In the genomic region with DNA sequence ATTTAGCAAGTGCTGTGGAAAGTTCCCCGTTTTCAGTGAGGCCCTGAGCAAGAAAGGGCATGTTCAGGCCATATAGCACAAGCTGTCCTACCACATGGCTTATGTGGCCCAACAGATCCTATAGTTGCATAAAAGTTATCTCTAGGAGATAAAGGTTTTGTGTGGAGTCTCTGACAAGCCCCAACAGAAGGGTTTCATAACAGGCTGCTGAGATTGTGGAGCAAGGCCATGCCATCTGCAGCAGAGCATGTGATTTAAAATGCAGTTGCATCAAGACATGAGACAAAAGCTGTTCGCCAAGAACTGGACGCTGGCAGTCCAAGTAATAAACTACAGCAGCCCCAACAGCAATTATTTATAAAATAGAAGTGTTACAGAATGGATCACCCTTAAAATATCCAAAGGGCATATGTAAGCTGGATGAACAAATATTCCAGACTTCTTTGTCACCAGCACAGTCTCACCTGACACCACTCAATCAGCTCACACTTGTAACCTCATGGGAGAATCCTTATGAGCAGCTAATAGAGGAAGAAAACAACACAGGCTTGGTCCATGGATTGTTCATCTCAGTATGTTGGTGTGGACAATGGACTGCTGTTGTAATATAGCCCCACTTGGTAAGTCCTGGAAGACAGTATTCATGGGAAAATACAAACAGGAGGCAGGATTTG, we compare ENCODE assay signal across 33 cellular contexts. TPM values are rescaled to one million over a fixed set of nuclear protein-coding genes. Genes with fewer than 3 reads are reported as not detected.
DNase-seq lines count a peak whose midpoint lies in the region; ATAC-seq, FAIRE-seq and TF ChIP-seq lines count a peak whose summit lies in the region.
"Had no signal": no experiment of that assay in that cellular context is flagged by ENCODE, and none has a peak within 500 bp of the region (broad histone marks: within the 10 kb centered on the region; RNA-seq: fewer than 3 reads in every experiment).

No MANE protein-coding gene starts in this region.

- peak overlapping the region; percentile 68; the same call in 1 of the 2 replicates for H3K23ac ChIP-seq in IMR-90 (ENCODE audit: low read depth, low read length)

- H3K79me2 ChIP-seq in keratinocyte (ENCODE audit: control insufficient read depth, insufficient read depth, low read length) = no peaks in the 10 kb centered on the region

- dilution Hi-C loops in IMR-90 (cut with HindIII; ENCODE audit: low sequenced_read_pairs, unreplicated experiment) = no loop called here
- dilution Hi-C loops in keratinocyte (cut with MboI; ENCODE audit: extremely low pct_ligation_motif_present, low sequenced_read_pairs) = no loop called here

- no peak for TF ChIP-seq CTCF in IMR-90 (conservative IDR thresholded peaks at IDR 0.05; ENCODE audit: low read depth, low read length)
- TF ChIP-seq CTCF in foreskin fibroblast (IDR thresholded peaks at IDR 0.05; ENCODE audit: low read depth, low read length) = no peak
- no peak for TF ChIP-seq CTCF in keratinocyte (optimal IDR thresholded peaks at IDR 0.05 in 1 of 3, IDR thresholded peaks at IDR 0.05 in 1 of 3, conservative IDR thresholded peaks at IDR 0.05 in 1 of 3; ENCODE audit: extremely low read depth in 1 of 3, insufficient read depth in 2 of 3, low read length in 3 of 3)
- no peak for TF ChIP-seq CTCF in ovary (IDR thresholded peaks at IDR 0.05)
- TF ChIP-seq CTCF in kidney (IDR thresholded peaks at IDR 0.05; ENCODE audit: borderline replicate concordance, extremely low read depth, insufficient read depth) = no peak

- POLR2A ChIA-PET in IMR-90 (lab: Charles Lee; ENCODE audit: unreplicated experiment) = no interaction called here

- no TSS peak for BruUV-seq in IMR-90 (replicated peaks; lab: Mats Ljungman, UMichigan)

- peak overlapping the region; percentile 95 for H2BK20ac ChIP-seq in IMR-90 (ENCODE audit: low read depth, low read length)

- H2BK5ac ChIP-seq in IMR-90 (ENCODE audit: low read depth, low read length, poor library complexity, severe bottlenecking) = peak overlapping the region; percentile 22

- peak overlapping the region; percentile 97 for H2BK120ac ChIP-seq in IMR-90 (ENCODE audit: low read depth, low read length)

- intact Hi-C loops in IMR-90 (cut with micrococcal nuclease) = no loop called here
- intact Hi-C loops in ovary (cut with DNase I) = no loop called here
- intact Hi-C loops in kidney (cut with DNase I) = no loop called here

- TF ChIP-seq POLR2A in IMR-90 (IDR thresholded peaks at IDR 0.05; ENCODE audit: low read depth, low read length) (no peak), ovary (IDR thresholded peaks at IDR 0.05) (no peak)

- H4K20me1 ChIP-seq in IMR-90 (ENCODE audit: insufficient read depth, low read length) (no peaks in the 10 kb centered on the region), keratinocyte (ENCODE audit: control insufficient read depth, extremely low read depth, insufficient read depth, low read length) (no peaks in the 10 kb centered on the region)

- no peak overlapping the region for H3K4me3 ChIP-seq in IMR-90 (ENCODE audit: insufficient read depth, low read depth, low read length)
- no peak overlapping the region for H3K4me3 ChIP-seq in foreskin fibroblast (ENCODE audit: low read depth in 1 of 2, low read length in 2 of 2)
- H3K4me3 ChIP-seq in keratinocyte (ENCODE audit: control insufficient read depth in 2 of 3, extremely low read depth in 1 of 3, insufficient read depth in 2 of 3, low read depth in 1 of 3, low read length in 3 of 3) = no peak overlapping the region
- no peak overlapping the region for H3K4me3 ChIP-seq in ovary
- no peak overlapping the region for H3K4me3 ChIP-seq in kidney (ENCODE audit: low read length in 2 of 2)
- H3K4me3 ChIP-seq: pancreas, Peyer's patch, SJCRH30, spleen, thoracic aorta, uterus had no signal

- peaks cover 10% of the 10 kb centered on the region; the same call in 1 of the 2 replicates for H3K4me1 ChIP-seq in IMR-90 (ENCODE audit: control insufficient read depth, insufficient read depth, low read length)
- H3K4me1 ChIP-seq in keratinocyte (ENCODE audit: control insufficient read depth, extremely low read depth, insufficient read depth, low read length) = peaks cover 48% of the 10 kb centered on the region
- H3K4me1 ChIP-seq in ovary (ENCODE audit: insufficient read depth) = no peaks in the 10 kb centered on the region
- H3K4me1 ChIP-seq in kidney (ENCODE audit: control insufficient read depth in 1 of 2, insufficient read depth in 1 of 2, low read depth in 1 of 2, low read length in 2 of 2) = no peaks in the 10 kb centered on the region
- H3K4me1 ChIP-seq: Peyer's patch, SJCRH30, spleen, uterus had no signal

- H3K4ac ChIP-seq in IMR-90 (ENCODE audit: low read depth, low read length) = peak overlapping the region; percentile 89

- no peak for TF ChIP-seq RAD21 in IMR-90 (IDR thresholded peaks at IDR 0.05; ENCODE audit: low read length)

- H2AK5ac ChIP-seq in IMR-90 (ENCODE audit: low read depth, low read length) = peak overlapping the region; percentile 44; the same call in 1 of the 2 replicates

- no peak overlapping the region for H2AK9ac ChIP-seq in IMR-90 (replicated peaks; ENCODE audit: low read depth, low read length, poor library complexity)

- H3K9me1 ChIP-seq in IMR-90 (ENCODE audit: insufficient read depth, low read length) (peaks cover 3% of the 10 kb centered on the region), keratinocyte (ENCODE audit: control insufficient read depth, extremely low read depth, insufficient read depth, low read length) (no peaks in the 10 kb centered on the region)

- no peak for DNase-seq in IMR-90
- peak; percentile 91 for DNase-seq in amniotic epithelial cell (ENCODE audit: low read depth)
- peak; percentile 28 to 30 for DNase-seq in foreskin fibroblast
- no peak for DNase-seq in keratinocyte (ENCODE audit: low read depth, low spot score)
- DNase-seq in KG1 (lab: John Stamatoyannopoulos, UW) = no peak
- no peak for DNase-seq in ovary
- DNase-seq in DMS53 (lab: John Stamatoyannopoulos, UW) = no peak
- DNase-seq in kidney = no peak
- DNase-seq: activated B cell treated with CpG ODN at 0.5 μM for 24 hours; activated CD4-positive, alpha-beta T cell treated with anti-CD3 and anti-CD28 coated beads, Interleukin-2, amount 10 ng/mL, durations not matched to agents 7 days and 5 days; activated CD8-positive, alpha-beta memory T cell treated with anti-CD3 and anti-CD28 coated beads, Interleukin-2, amount 10 ng/mL, durations not matched to agents 7 days and 5 days; activated naive CD4-positive, alpha-beta T cell; activated T-cell treated with anti-CD3 and anti-CD28 coated beads, Interleukin-2, amount 50 U/mL, for 72 hours; CD4-positive, alpha-beta T cell; cerebellar nuclear complex; dermis blood vessel endothelial cell; endodermal cell; NCI-H1436 treated with DMSO at 0.1 percent for 48 hours; NCI-H2081 treated with DMSO at 0.1 percent for 48 hours; NCI-H345; NCI-H69; pancreas; Peyer's patch; SJCRH30; spleen; stimulated activated CD4-positive, alpha-beta T cell treated with anti-CD3 and anti-CD28 coated beads, Interleukin-2, amount 100 ng/mL, for 24 hours; stimulated activated naive CD8-positive, alpha-beta T cell treated with anti-CD3 and anti-CD28 coated beads, Interleukin-15, Interleukin-2, amounts not matched to agents 100 U/mL and 50 U/mL, for 24 hours; T-cell; uterus had no signal

- no CpG with 5 or more reads among the region's 3 CpGs for WGBS in IMR-90 (ENCODE audit: extremely low coverage in 2 of 2, insufficient read length in 1 of 2), 2 experiments
- 68 to 74% (median 70%) methylated on average over 3 of the region's 3 CpGs for WGBS in ovary, 3 donors

- 0 out of 2 replicates have a peak overlapping the region, but pooled peaks have one; percentile 12 for H3K27ac ChIP-seq in IMR-90 (ENCODE audit: insufficient read depth, low read length)
- peak overlapping the region; percentile 73 for H3K27ac ChIP-seq in keratinocyte (ENCODE audit: control insufficient read depth, insufficient read depth, low read length)
- no peak overlapping the region for H3K27ac ChIP-seq in ovary
- no peak overlapping the region for H3K27ac ChIP-seq in kidney (ENCODE audit: low read depth in 2 of 2, low read length in 2 of 2)
- H3K27ac ChIP-seq: pancreas, Peyer's patch, SJCRH30, spleen, thoracic aorta, uterus had no signal

- peak overlapping the region; percentile 28 for H4K91ac ChIP-seq in IMR-90 (ENCODE audit: insufficient read depth, low read depth, low read length)

- H3K56ac ChIP-seq in IMR-90 (ENCODE audit: extremely low read depth, insufficient read depth, low read length) = no peak overlapping the region

- H3K36me3 ChIP-seq in IMR-90 (ENCODE audit: control insufficient read depth, insufficient read depth, low read length) (no peaks in the 10 kb centered on the region), keratinocyte (ENCODE audit: control insufficient read depth in 2 of 2, extremely low read depth in 1 of 2, insufficient read depth in 2 of 2, low read length in 2 of 2) (no peaks in the 10 kb centered on the region), ovary (no peaks in the 10 kb centered on the region), kidney (ENCODE audit: control insufficient read depth in 1 of 2, insufficient read depth in 2 of 2, low read length in 2 of 2) (no peaks in the 10 kb centered on the region)
- H3K36me3 ChIP-seq: pancreas, Peyer's patch, SJCRH30, spleen, thoracic aorta, uterus had no signal

- H2BK15ac ChIP-seq in IMR-90 (ENCODE audit: low read depth, low read length) = peak overlapping the region; percentile 63; the same call in 2 of the 3 replicates

- no peak for TF ChIP-seq EP300 in ovary (IDR thresholded peaks at IDR 0.05)

- peaks cover 3% of the 10 kb centered on the region; the same call in 1 of the 2 replicates for H3K9me3 ChIP-seq in IMR-90 (ENCODE audit: control insufficient read depth, insufficient read depth, low read length)
- no peaks in the 10 kb centered on the region for H3K9me3 ChIP-seq in keratinocyte (ENCODE audit: control insufficient read depth, low read depth, low read length)
- no peaks in the 10 kb centered on the region for H3K9me3 ChIP-seq in ovary
- H3K9me3 ChIP-seq in kidney (ENCODE audit: control insufficient read depth in 1 of 2, low read length in 2 of 2) = no peaks in the 10 kb centered on the region
- H3K9me3 ChIP-seq: pancreas, Peyer's patch, SJCRH30, spleen, thoracic aorta, uterus had no signal

- H3K18ac ChIP-seq in IMR-90 (ENCODE audit: low read depth, low read length) = peak overlapping the region; percentile 83; the same call in 1 of the 2 replicates

- CTCF ChIA-PET in IMR-90 (lab: Yijun Ruan, JAX) = interaction anchor here (1.8 kb wide), 1 partner anchor 14 kb away, joined by 7 read pairs; a partner anchor contains a TSS

- H4K5ac ChIP-seq in IMR-90 (ENCODE audit: low read depth, low read length) = peak overlapping the region; percentile 40; the same call in 1 of the 2 replicates

- in situ Hi-C loops in IMR-90 (cut with MboI; ENCODE audit: low sequenced_read_pairs) = no loop called here

- H3K4me2 ChIP-seq in IMR-90 (ENCODE audit: low read depth, low read length) = no peak overlapping the region
- peak overlapping the region; percentile 52 for H3K4me2 ChIP-seq in keratinocyte (ENCODE audit: control insufficient read depth, extremely low read depth, insufficient read depth, low read depth, low read length)

- peak; percentile 21 for ATAC-seq in IMR-90 (ENCODE audit: low read depth)
- ATAC-seq: activated CD8-positive, alpha-beta memory T cell treated with anti-CD3 and anti-CD28 coated beads, Interleukin-2, amount 10 ng/mL, durations not matched to agents 7 days and 5 days; activated T-cell treated with anti-CD3 and anti-CD28 coated beads, Interleukin-2, amount 50 U/mL, for 72 hours; HCT116; pancreas; stimulated activated naive CD8-positive, alpha-beta T cell treated with anti-CD3 and anti-CD28 coated beads, Interleukin-15, Interleukin-2, amounts not matched to agents 100 U/mL and 50 U/mL, for 24 hours; T-cell had no signal

- peak overlapping the region; percentile 51 for H3K14ac ChIP-seq in IMR-90 (replicated peaks; ENCODE audit: low read depth, low read length)

- no peaks in the 10 kb centered on the region for H3K27me3 ChIP-seq in IMR-90 (ENCODE audit: control insufficient read depth, insufficient read depth, low read length)
- no peaks in the 10 kb centered on the region for H3K27me3 ChIP-seq in keratinocyte (ENCODE audit: control insufficient read depth, extremely low read depth, insufficient read depth, low read length)
- H3K27me3 ChIP-seq in ovary = no peaks in the 10 kb centered on the region
- H3K27me3 ChIP-seq: pancreas, Peyer's patch, SJCRH30, spleen, uterus had no signal

- H2AFZ ChIP-seq in IMR-90 (replicated peaks; ENCODE audit: low read length, poor library complexity) = no peak overlapping the region
- H2AFZ ChIP-seq in keratinocyte (ENCODE audit: control insufficient read depth, low read length) = peak overlapping the region; percentile 63

- FAIRE-seq in keratinocyte (lab: Jason Lieb, UNC) (peak; percentile 77), kidney (lab: Jason Lieb, UNC) (no peak)
- FAIRE-seq: pancreas had no signal

- no peaks in the 10 kb centered on the region for H3K79me1 ChIP-seq in IMR-90 (ENCODE audit: low read depth in 1 of 2, low read length in 2 of 2)

- H3K9ac ChIP-seq in IMR-90 (ENCODE audit: low read depth, low read length) (no peak overlapping the region), keratinocyte (ENCODE audit: control insufficient read depth, extremely low read depth, insufficient read depth, low read length) (no peak overlapping the region), kidney (ENCODE audit: low read length in 2 of 2) (no peak overlapping the region)

- H4K8ac ChIP-seq in IMR-90 (ENCODE audit: low read depth in 2 of 2, low read length in 2 of 2) = peak overlapping the region; percentile 35 to 41; a peak in 3 of 4 replicates

RNA-seq across cellular contexts. Expression of a gene that starts 14.4 kb away (rescaled TPM):
- total RNA-seq in IMR-90 (2012; rRNA removed) (4.7 and 7.2 TPM in 2 replicates), ovary (100 to 1,000 TPM in 1 of 7 donors, 10 to 100 TPM in 4, 1 to 10 TPM in 2; 1.8 to 258 (median 13.2) TPM), kidney (86.0 TPM)
- polyA plus RNA-seq in IMR-90 (2012; rRNA removed) (6.3 and 7.3 TPM in 2 replicates), keratinocyte (126 to 406 TPM (median 218 TPM) in 3 replicates), ovary (10 to 100 TPM in 1 of 2 donors, 1 to 10 TPM in 1; 9.9 to 21.5 TPM), kidney (ENCODE audit: insufficient read depth, low read depth, low replicate concordance) (6.2 TPM)
- 3.2 and 5.2 TPM in 2 replicates for polyA plus RNA-seq in IMR-90 (2012; cell fraction: cytosol; rRNA removed)
- polyA plus RNA-seq in IMR-90 (2012; cell fraction: nucleus; rRNA removed; ENCODE audit: low replicate concordance) = 2.0 and 8.6 TPM in 2 replicates
- polyA plus RNA-seq in keratinocyte (2011; ENCODE audit: low read depth) = 145 TPM
- polyA plus RNA-seq in keratinocyte (2011; cell fraction: cytosol; rRNA removed) = 142 and 283 TPM in 2 replicates
- polyA plus RNA-seq in keratinocyte (2011; cell fraction: nucleus; rRNA removed) = 856 and 1,206 TPM in 2 replicates
- 97.6 and 476 TPM in 2 replicates for polyA plus RNA-seq in keratinocyte (2012; ENCODE audit: low replicate concordance)
- polyA minus RNA-seq in keratinocyte = 95.8 to 637 TPM (median 395 TPM) in 3 replicates
- polyA minus RNA-seq in keratinocyte (2011; cell fraction: cytosol; rRNA and poly(A)+ RNA removed) = 140 TPM
- polyA minus RNA-seq in keratinocyte (2011; cell fraction: nucleus; rRNA and poly(A)+ RNA removed) = 726 and 1,190 TPM in 2 replicates
- total RNA-seq: activated B cell treated with CpG ODN at 0.5 μM for 24 hours; activated CD4-positive, alpha-beta T cell treated with anti-CD3 and anti-CD28 coated beads, Interleukin-2, amount 10 ng/mL, durations not matched to agents 7 days and 5 days; activated CD8-positive, alpha-beta memory T cell treated with anti-CD3 and anti-CD28 coated beads, Interleukin-2, amount 10 ng/mL, durations not matched to agents 7 days and 5 days had no signal
- polyA plus RNA-seq: IgD-negative memory B cell had no signal

RNA-seq across cellular contexts. Expression of a gene that starts 51.3 kb away (rescaled TPM):
- under 0.01 TPM in 2 replicates for total RNA-seq in IMR-90 (2012; rRNA removed)
- polyA plus RNA-seq in IMR-90 (2012; rRNA removed) = 0.09 and 0.22 TPM in 2 replicates
- polyA plus RNA-seq in IMR-90 (2012; cell fraction: cytosol; rRNA removed) = 0.13 TPM in 1 of 2 replicates, not detected in the other
- polyA plus RNA-seq in IMR-90 (2012; cell fraction: nucleus; rRNA removed; ENCODE audit: low replicate concordance) = 0.02 and 0.07 TPM in 2 replicates
- 0.52 to 2.6 TPM (median 0.88 TPM) in 3 replicates for polyA plus RNA-seq in keratinocyte
- polyA plus RNA-seq in keratinocyte (2011; ENCODE audit: low read depth) = 4.1 TPM
- polyA plus RNA-seq in keratinocyte (2011; cell fraction: cytosol; rRNA removed) = 1.7 and 2.1 TPM in 2 replicates
- polyA plus RNA-seq in keratinocyte (2011; cell fraction: nucleus; rRNA removed) = 1.8 and 2.2 TPM in 2 replicates
- 0.40 and 6.2 TPM in 2 replicates for polyA plus RNA-seq in keratinocyte (2012; ENCODE audit: low replicate concordance)
- polyA minus RNA-seq in keratinocyte = 1.2 to 6.1 TPM (median 3.2 TPM) in 3 replicates
- not detected for polyA minus RNA-seq in keratinocyte (2011; cell fraction: cytosol; rRNA and poly(A)+ RNA removed)
- 2.9 and 3.3 TPM in 2 replicates for polyA minus RNA-seq in keratinocyte (2011; cell fraction: nucleus; rRNA and poly(A)+ RNA removed)
- 1 to 10 TPM in 1 of 7 donors, under 1 TPM in 4, not detected in 2; 0.12 to 5.2 (median 0.28) TPM for total RNA-seq in ovary
- polyA plus RNA-seq in ovary = under 1 TPM; 0.06 to 0.08 TPM
- 27.3 TPM for total RNA-seq in kidney
- 28.4 TPM for polyA plus RNA-seq in kidney (ENCODE audit: insufficient read depth, low read depth, low replicate concordance)
- total RNA-seq: activated B cell treated with CpG ODN at 0.5 μM for 24 hours; activated CD4-positive, alpha-beta T cell treated with anti-CD3 and anti-CD28 coated beads, Interleukin-2, amount 10 ng/mL, durations not matched to agents 7 days and 5 days; activated CD8-positive, alpha-beta memory T cell treated with anti-CD3 and anti-CD28 coated beads, Interleukin-2, amount 10 ng/mL, durations not matched to agents 7 days and 5 days; CD4-positive, alpha-beta T cell; Peyer's patch; SJCRH30; spleen; T-cell; thoracic aorta had no signal
- polyA plus RNA-seq: IgD-negative memory B cell, neural cell had no signal

Comparison
In these comparisons a context has a peak if more than half of its experiments do, and no peak if none do; other contexts are left out.
1. DNase-seq: peak in amniotic epithelial cell (single experiment) and foreskin fibroblast (2 of 2); none in IMR-90 (single experiment), keratinocyte (single experiment), KG1 (single experiment), ovary (0 of 5), DMS53 (single experiment) and kidney (single experiment).
2. H3K27ac ChIP-seq: peak in IMR-90 (single experiment) and keratinocyte (single experiment); none in ovary (0 of 2) and kidney (0 of 2).
3. RNA of a gene that starts 14.4 kb away (polyA plus RNA-seq): 97.6 to 1,206 TPM in keratinocyte; 9.9 to 21.5 TPM in ovary, 2.0 to 8.6 TPM in IMR-90 and 6.2 TPM in kidney (single experiment); every median in the first group is over 4 times any median in the second.